ENCODE assay signal across 17 cellular contexts in genomic region chr1:113096493-113096892, GRCh38. TPM values are rescaled to one million over a fixed set of nuclear protein-coding genes. Genes with fewer than 3 reads are reported as not detected.
DNase-seq lines count a peak whose midpoint lies in the region; FAIRE-seq and TF ChIP-seq lines count a peak whose summit lies in the region.
"Had no signal": no experiment of that assay in that cellular context is flagged by ENCODE, and none has a peak within 500 bp of the region (broad histone marks: within the 10 kb centered on the region; RNA-seq: fewer than 3 reads in every experiment).

No MANE protein-coding gene starts in this region.

- no peak for TF ChIP-seq CTCF in D721Med (IDR thresholded peaks at IDR 0.05; ENCODE audit: insufficient read depth, missing control alignments)
- TF ChIP-seq CTCF in dorsolateral prefrontal cortex (IDR thresholded peaks at IDR 0.05 in 54 of 56, conservative IDR thresholded peaks at IDR 0.05 in 2 of 56; ENCODE audit: low read depth in 1 of 56, partially characterized antibody in 56 of 56) = no peak
- TF ChIP-seq CTCF in tibial nerve (IDR thresholded peaks at IDR 0.05) = no peak
- TF ChIP-seq CTCF in spleen (IDR thresholded peaks at IDR 0.05 in 8 of 11, conservative IDR thresholded peaks at IDR 0.05 in 3 of 11) = no peak

- no peak for DNase-seq in D721Med (ENCODE audit: insufficient read length, low spot score)
- DNase-seq in GM12891 (ENCODE audit: insufficient read length, low spot score) = no peak
- DNase-seq in dorsolateral prefrontal cortex = no peak
- DNase-seq in pons (ENCODE audit: low spot score) = peak; percentile 60
- no peak for DNase-seq in tibial nerve (ENCODE audit: low spot score in 2 of 2)
- no peak for DNase-seq in NCI-H2196 (lab: John Stamatoyannopoulos, UW; ENCODE audit: unreplicated experiment)
- no peak for DNase-seq in spleen
- DNase-seq: CD4-positive, CD25-positive, alpha-beta regulatory T cell; DMS79; H9; Kasumi-1; NCI-H1694; NCI-H2081; NCI-H2171; NCI-H524 treated with DMSO at 0.1 percent for 48 hours; OCI-M1 had no signal

- no peaks in the 10 kb centered on the region for H3K9me3 ChIP-seq in tibial nerve
- H3K9me3 ChIP-seq in spleen = no peaks in the 10 kb centered on the region

- no peak for TF ChIP-seq POLR2A in GM12891 (IDR thresholded peaks at IDR 0.05; ENCODE audit: low read depth, low read length)
- no peak for TF ChIP-seq POLR2A in tibial nerve (IDR thresholded peaks at IDR 0.05)
- TF ChIP-seq POLR2A in spleen (IDR thresholded peaks at IDR 0.05) = no peak

- H3K36me3 ChIP-seq in tibial nerve (peaks cover 3 to 80% (median 13%) of the 10 kb centered on the region in 3 donors), spleen (peaks cover 25 to 98% (median 85%) of the 10 kb centered on the region in 6 donors)

- H3K4me1 ChIP-seq in tibial nerve = peaks cover 0 to 6% (median 0%) of the 10 kb centered on the region in 4 donors
- H3K4me1 ChIP-seq in spleen = peaks cover 0 to 4% (median 0%) of the 10 kb centered on the region in 6 donors

- H3K27me3 ChIP-seq in dorsolateral prefrontal cortex = no peaks in the 10 kb centered on the region
- no peaks in the 10 kb centered on the region for H3K27me3 ChIP-seq in tibial nerve
- no peaks in the 10 kb centered on the region for H3K27me3 ChIP-seq in spleen (replicated peaks in 1 of 7)

- H3K4me3 ChIP-seq in dorsolateral prefrontal cortex (peak overlapping the region in 29 of 59 donors; percentile 1 to 55 (median 20)), tibial nerve (no peak overlapping the region), spleen (no peak overlapping the region)

- WGBS in tibial nerve, 2 donors = 86 to 93% methylated on average over 3 of the region's 3 CpGs
- 92 to 97% (median 96%) methylated on average over 3 of the region's 3 CpGs for WGBS in spleen, 5 donors

- no peak for TF ChIP-seq EP300 in tibial nerve (IDR thresholded peaks at IDR 0.05)

- intact Hi-C loops in dorsolateral prefrontal cortex (cut with DNase I) (no loop called here), spleen (cut with DNase I; ENCODE audit: low total_unique reads) (no loop called here)

- FAIRE-seq in D721Med (lab: Jason Lieb, UNC) = peak; percentile 51
- FAIRE-seq in GM12891 (lab: Jason Lieb, UNC) = peak; percentile 57
- FAIRE-seq: RCC 7860 had no signal

- H3K27ac ChIP-seq in dorsolateral prefrontal cortex (peak overlapping the region in 57 of 59 donors; percentile 41 to 93 (median 84)), tibial nerve (no peak overlapping the region), spleen (no peak overlapping the region)

TF ChIP-seq in GM12891, 5 proteins besides CTCF, POLR2A, EP300 and RAD21:
- TF ChIP-seq SPI1 (IDR thresholded peaks at IDR 0.05; ENCODE audit: low read depth, low read length) = no peak
- TF ChIP-seq PAX5 (IDR thresholded peaks at IDR 0.05; ENCODE audit: insufficient read depth, low read length, severe bottlenecking) = no peak
- TF ChIP-seq POU2F2 (IDR thresholded peaks at IDR 0.05; ENCODE audit: low read depth, low read length) = no peak
- no peak for TF ChIP-seq POLR2AphosphoS5 (IDR thresholded peaks at IDR 0.05; ENCODE audit: low read depth, low read length)
- TF ChIP-seq TAF1 (IDR thresholded peaks at IDR 0.05; ENCODE audit: low read depth, low read length) = no peak
TF ChIP-seq in GM12891: peak in this region for 0.

RNA-seq across cellular contexts. Expression of gene LRIG2, which starts 23.5 kb away (rescaled TPM):
- polyA plus RNA-seq in GM12891 (2012; ENCODE audit: low read depth, missing spikeins) = 1.7 TPM
- total RNA-seq in dorsolateral prefrontal cortex (10 to 100 TPM; 12.1 to 32.7 (median 20.4) TPM), tibial nerve (10 to 100 TPM; 22.2 to 75.9 (median 25.3) TPM), spleen (10 to 100 TPM; 20.7 to 68.7 (median 23.7) TPM)
- polyA plus RNA-seq in spleen = 1 to 10 TPM; 3.4 to 5.5 (median 4.3) TPM

Comparison
In these comparisons a context has a peak if more than half of its experiments do, and no peak if none do; other contexts are left out.
1. H3K27ac ChIP-seq: peak in dorsolateral prefrontal cortex (57 of 59); none in tibial nerve (0 of 4) and spleen (0 of 8).